In genomic region chr7:43729924-43730248, GRCh38 we compare ENCODE assay signal across 8 cellular contexts. TPM values are rescaled to one million over a fixed set of nuclear protein-coding genes. Genes with fewer than 3 reads are reported as not detected.
DNase-seq lines count a peak whose midpoint lies in the region; ATAC-seq, FAIRE-seq and TF ChIP-seq lines count a peak whose summit lies in the region.

No MANE protein-coding gene starts in this region.

- DNase-seq in GM12878 (ENCODE audit: low read depth, low spot score) (no peak), lung (ENCODE audit: low spot score) (no peak), cerebellar nuclear complex (lab: John Stamatoyannopoulos, UW) (no peak), HPDE6-E6E7 (ENCODE audit: extremely low spot score) (no peak), superior temporal gyrus (ENCODE audit: extremely low spot score) (no peak)

- H3K27me3 ChIP-seq in GM12878 (replicated peaks in 1 of 2; ENCODE audit: control insufficient read depth in 2 of 2, insufficient read depth in 2 of 2, low read length in 1 of 2) (no peaks in the 10 kb centered on the region), lung (ENCODE audit: control insufficient read depth, insufficient read depth) (no peaks in the 10 kb centered on the region)

- ATAC-seq in HG03139 (IDR thresholded peaks at IDR 0.05; ENCODE audit: unreplicated experiment) (peak; percentile 9), GM12878 (peak; percentile 40), lung (ENCODE audit: insufficient read depth, low FRiP score) (no peak), GM18519 (IDR thresholded peaks at IDR 0.05; ENCODE audit: low FRiP score, unreplicated experiment) (no peak)

- 24% methylated on average over 4 of the region's 4 CpGs for WGBS in GM12878 (ENCODE audit: insufficient coverage, insufficient replicate concordance, low lambda C conversion rate, missing lambda C conversion rate)
- WGBS in lung, 2 donors: 19 to 22% methylated on average over 4 of the region's 4 CpGs

- peak overlapping the region; percentile 80 for H3K9ac ChIP-seq in GM12878 (ENCODE audit: control insufficient read depth, insufficient read depth, low read length)

- SMC1A ChIA-PET in GM12878 (lab: Charles Lee; ENCODE audit: uncharacterized antibody, unreplicated experiment): interaction anchor here (0.8 to 10.6 kb wide), 20 partner anchors 9 to 485 kb away, joined by 3 to 93 read pairs (median 9); partner anchors contain the start of gene STK17A

- in situ Hi-C loops in GM12878 (cut with MboI): loop anchor here (10.0 kb wide), 1 partner anchor 795 kb away; the partner anchor contains the start of genes MRPL32 and PSMA2

- H3K4me3 ChIP-seq in GM12875 (ENCODE audit: low read depth, low read length) (peak overlapping the region; percentile 67), GM12878 (peak overlapping the region; percentile 79), lung (peak overlapping the region; percentile 95)

- CTCF ChIA-PET in GM12878 (lab: Yijun Ruan, JAX): interaction anchor here (0.6 to 2.8 kb wide), 11 partner anchors 9 to 256 kb away, joined by 3 to 25 read pairs (median 5); partner anchors contain the start of genes BLVRA and STK17A

- no peak for FAIRE-seq in GM12878 (lab: Jason Lieb, UNC)

- POLR2A ChIA-PET in GM12878 (lab: Charles Lee): interaction anchor here (0.5 to 2.9 kb wide), 10 partner anchors 9 to 147 kb away, joined by 3 to 19 read pairs (median 6); partner anchors contain the start of genes BLVRA and STK17A

- no peaks in the 10 kb centered on the region for H4K20me1 ChIP-seq in GM12878 (ENCODE audit: control insufficient read depth, insufficient read depth)

- H3K9me3 ChIP-seq in GM12878 (replicated peaks; ENCODE audit: control insufficient read depth, insufficient read depth, low read length): peaks cover 2% of the 10 kb centered on the region; the same call in 2 of the 3 replicates
- no peaks in the 10 kb centered on the region for H3K9me3 ChIP-seq in lung (ENCODE audit: control insufficient read depth in 2 of 2, insufficient read depth in 1 of 2, low read length in 1 of 2)

- H3K4me2 ChIP-seq in GM12878 (ENCODE audit: control insufficient read depth, insufficient read depth): peak overlapping the region; percentile 76

- TF ChIP-seq RAD21 in GM12878 (IDR thresholded peaks at IDR 0.05; ENCODE audit: insufficient read depth, low read depth, low read length): no peak

- no peak for TF ChIP-seq POLR2A in GM12878 (IDR thresholded peaks at IDR 0.05; ENCODE audit: low read depth, low read length)

- no peak for TF ChIP-seq EP300 in GM12878 (IDR thresholded peaks at IDR 0.05; ENCODE audit: borderline replicate concordance in 1 of 2, control insufficient read depth in 1 of 2, low read depth in 2 of 2, low read length in 2 of 2)

- peak overlapping the region; percentile 76 for H2AFZ ChIP-seq in GM12878 (ENCODE audit: control insufficient read depth, low read depth, low read length)

- RAD21 ChIA-PET in GM12878 (lab: Charles Lee; ENCODE audit: unreplicated experiment): interaction anchor here (0.7 to 5.2 kb wide), 19 partner anchors 8 to 318 kb away, joined by 3 to 49 read pairs (median 8); partner anchors contain the start of genes BLVRA and STK17A

- intact Hi-C loops in GM12878 (cut with micrococcal nuclease; ENCODE audit: unreplicated experiment): loop anchor here (1.0 to 10.0 kb wide), 5 partner anchors 32 to 795 kb away; partner anchors contain the start of genes MRPL32 and PSMA2

- no peaks in the 10 kb centered on the region for H3K36me3 ChIP-seq in GM12878 (ENCODE audit: control insufficient read depth in 2 of 2, insufficient read depth in 2 of 2, low read length in 1 of 2)
- H3K36me3 ChIP-seq in lung (ENCODE audit: control insufficient read depth in 2 of 2, insufficient read depth in 2 of 2, low read length in 2 of 2): no peaks in the 10 kb centered on the region

- H3K4me1 ChIP-seq in GM12878 (ENCODE audit: control insufficient read depth, insufficient read depth, low read length) (peaks cover 15% of the 10 kb centered on the region), lung (ENCODE audit: control insufficient read depth in 2 of 2, insufficient read depth in 2 of 2, low read length in 2 of 2) (peaks cover 0 to 6% of the 10 kb centered on the region in 2 donors)

- peak overlapping the region; percentile 74 for H3K27ac ChIP-seq in GM12878 (ENCODE audit: control insufficient read depth, insufficient read depth)
- H3K27ac ChIP-seq in lung (ENCODE audit: low read depth in 1 of 2, low read length in 1 of 2): peak overlapping the region; percentile 88 to 94

- H3K79me2 ChIP-seq in GM12878 (ENCODE audit: control insufficient read depth, insufficient read depth, low read length): peaks cover 51% of the 10 kb centered on the region

- TF ChIP-seq CTCF in GM12875 (IDR thresholded peaks at IDR 0.05; ENCODE audit: borderline replicate concordance, insufficient read depth, low read depth, low read length) (no peak), GM12878 (IDR thresholded peaks at IDR 0.05 in 2 of 3, conservative IDR thresholded peaks at IDR 0.05 in 1 of 3; ENCODE audit: control insufficient read depth in 2 of 3, extremely low read depth in 1 of 3, insufficient read depth in 1 of 3, low read depth in 3 of 3, low read length in 3 of 3) (no peak), lung (IDR thresholded peaks at IDR 0.05; ENCODE audit: control extremely low read depth, extremely low read depth) (no peak)

- BruUV-seq in GM12878 (replicated peaks; lab: Mats Ljungman, UMichigan): TSS peak; percentile 98

TF ChIP-seq in GM12878, 131 proteins besides CTCF, POLR2A, EP300 and RAD21:
- TF ChIP-seq BCL3 (IDR thresholded peaks at IDR 0.05; ENCODE audit: borderline replicate concordance, insufficient read depth, low read depth, low read length, poor library complexity, severe bottlenecking) (no peak), MEF2A (IDR thresholded peaks at IDR 0.05; ENCODE audit: insufficient read depth, low read depth, low read length) (0 out of 2 replicates have a peak, but pooled peaks have one; percentile 10)

RNA-seq across cellular contexts. Expression of gene COA1, which starts 0.6 kb away (rescaled TPM):
- 530 and 536 TPM in 2 replicates for total RNA-seq in GM12878 (2013; cell fraction: nucleolus; rRNA removed)
- total RNA-seq in GM12878 (2014; rRNA removed) (87.1 and 102 TPM in 2 replicates), GM12878 (2014; rRNA removed; fragmentation: Illumina TruSeq; extraction: Trizol) (97.3 and 103 TPM in 2 replicates), GM12878 (2021) (83.1 and 84.9 TPM in 2 replicates), lung (10 to 100 TPM; 47.7 to 92.1 TPM)
- 75.1 TPM for polyA plus RNA-seq in GM12878 (2011; ENCODE audit: low read depth)
- polyA plus RNA-seq in GM12878 (2011; rRNA removed) (109 and 117 TPM in 2 replicates), GM12878 (2014; fragmentation: Illumina TruSeq; extraction: Trizol) (122 and 171 TPM in 2 replicates), GM12878 (2014; fragmentation: Nextera tagmentation; extraction: Ambion mirVana) (100 to 1,000 TPM; 218 to 258 TPM), GM12878 (2014; rRNA removed) (105 and 126 TPM in 2 replicates), GM12878 (2016; fragmentation: Nextera tagmentation; extraction: Ambion mirVana) (100 to 1,000 TPM; 104 to 106 TPM), lung (10 to 100 TPM; 35.0 to 37.6 TPM)
- 98.4 and 113 TPM in 2 replicates for polyA plus RNA-seq in GM12878 (2011; cell fraction: cytosol; rRNA removed)
- polyA plus RNA-seq in GM12878 (2011; cell fraction: nucleus; rRNA removed): 98.0 and 106 TPM in 2 replicates
- 80.5 and 85.8 TPM in 2 replicates for polyA plus RNA-seq in GM12878 (2012)
- 141 and 202 TPM in 2 replicates for polyA minus RNA-seq in GM12878 (2011; rRNA and poly(A)+ RNA removed)
- 22.2 and 26.7 TPM in 2 replicates for polyA minus RNA-seq in GM12878 (2011; cell fraction: cytosol; rRNA and poly(A)+ RNA removed)
- polyA minus RNA-seq in GM12878 (2011; cell fraction: nucleus; rRNA and poly(A)+ RNA removed): 105 and 157 TPM in 2 replicates

RNA-seq across cellular contexts. Expression of gene BLVRA, which starts 28.6 kb away (rescaled TPM):
- total RNA-seq in GM12878 (2013; cell fraction: nucleolus; rRNA removed): 15.2 and 15.9 TPM in 2 replicates
- total RNA-seq in GM12878 (2014; rRNA removed) (61.7 and 63.3 TPM in 2 replicates), GM12878 (2014; rRNA removed; fragmentation: Illumina TruSeq; extraction: Trizol) (66.5 and 67.9 TPM in 2 replicates), GM12878 (2021) (66.9 and 73.7 TPM in 2 replicates), lung (10 to 100 TPM; 25.9 to 92.2 TPM)
- polyA plus RNA-seq in GM12878 (2011; ENCODE audit: low read depth): 43.7 TPM
- polyA plus RNA-seq in GM12878 (2011; rRNA removed) (118 and 120 TPM in 2 replicates), GM12878 (2014; fragmentation: Illumina TruSeq; extraction: Trizol) (87.1 and 92.1 TPM in 2 replicates), GM12878 (2014; fragmentation: Nextera tagmentation; extraction: Ambion mirVana) (100 to 1,000 TPM; 187 to 198 TPM), GM12878 (2014; rRNA removed) (81.2 and 91.4 TPM in 2 replicates), GM12878 (2016; fragmentation: Nextera tagmentation; extraction: Ambion mirVana) (100 to 1,000 TPM; 113 TPM), lung (100 to 1,000 TPM; 102 to 143 TPM)
- polyA plus RNA-seq in GM12878 (2011; cell fraction: cytosol; rRNA removed): 96.3 and 97.6 TPM in 2 replicates
- polyA plus RNA-seq in GM12878 (2011; cell fraction: nucleus; rRNA removed): 50.2 and 66.6 TPM in 2 replicates
- polyA plus RNA-seq in GM12878 (2012): 53.4 and 58.5 TPM in 2 replicates
- polyA minus RNA-seq in GM12878 (2011; rRNA and poly(A)+ RNA removed): 46.7 and 73.4 TPM in 2 replicates
- polyA minus RNA-seq in GM12878 (2011; cell fraction: cytosol; rRNA and poly(A)+ RNA removed): 17.5 and 29.0 TPM in 2 replicates
- polyA minus RNA-seq in GM12878 (2011; cell fraction: nucleus; rRNA and poly(A)+ RNA removed): 10.9 and 14.8 TPM in 2 replicates

Comparison
In these comparisons a context has a peak if more than half of its experiments do, and no peak if none do; other contexts are left out.
1. ATAC-seq: peak in HG03139 (single experiment) and GM12878 (single experiment); none in lung (single experiment) and GM18519 (single experiment).
2. Peak in every context shown above with its lines, with median percentiles within 50 percentile points of each other: H3K4me3 ChIP-seq.